ENCODE assay signal across 13 cellular contexts in the genomic region with DNA sequence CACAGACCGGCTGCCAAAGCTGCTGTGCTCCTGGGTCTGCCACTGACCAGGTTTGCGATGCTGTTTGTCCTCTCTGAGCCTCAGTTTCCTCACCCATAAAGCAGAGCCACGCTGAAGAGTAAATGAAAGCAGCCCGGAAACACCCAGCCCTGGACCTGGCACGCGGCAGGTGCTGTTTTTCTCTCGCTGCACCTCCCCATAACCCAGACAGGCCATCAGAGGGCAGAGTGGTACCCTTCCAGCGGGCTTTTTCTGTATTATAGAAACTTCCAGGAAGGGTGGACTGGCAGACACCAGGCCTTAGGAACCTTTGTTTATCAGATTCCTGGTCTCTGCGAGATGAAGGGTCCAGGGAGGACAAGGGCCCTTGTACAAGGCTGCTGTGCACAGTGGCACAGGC. TPM values are rescaled to one million over a fixed set of nuclear protein-coding genes. Genes with fewer than 3 reads are reported as not detected.
A peak's percentile ranks its signal among the peaks of the same experiment; 100 is the strongest.
DNase-seq lines count a peak whose midpoint lies in the region; ATAC-seq and TF ChIP-seq lines count a peak whose summit lies in the region.
"Had no signal": no experiment of that assay in that cellular context is flagged by ENCODE, and none has a peak within 500 bp of the region (broad histone marks: within the 10 kb centered on the region; RNA-seq: fewer than 3 reads in every experiment).

No MANE protein-coding gene starts in this region.

- ATAC-seq in body of pancreas (peak; percentile 35), GM19023 (IDR thresholded peaks at IDR 0.05; ENCODE audit: unreplicated experiment) (no peak), HG02870 (IDR thresholded peaks at IDR 0.05; ENCODE audit: unreplicated experiment) (no peak)

- no peak overlapping the region for H2BK12ac ChIP-seq in neuronal stem cell (ENCODE audit: low read length)

- H3F3A ChIP-seq in Loucy (ENCODE audit: low read depth), result no peaks in the 10 kb centered on the region

- H3K4me2 ChIP-seq in Loucy (ENCODE audit: low read depth, low read length, poor library complexity, severe bottlenecking), result no peak overlapping the region
- H3K4me2 ChIP-seq in neuronal stem cell (ENCODE audit: insufficient read depth, low read length, poor library complexity, severe bottlenecking), result no peak overlapping the region

- no peaks in the 10 kb centered on the region for H4K20me1 ChIP-seq in Loucy (ENCODE audit: insufficient read depth, low read length, poor library complexity, severe bottlenecking)

- no peak overlapping the region for H3K23ac ChIP-seq in neuronal stem cell (ENCODE audit: low read depth, low read length, poor library complexity)

- no peak overlapping the region for H3K4me3 ChIP-seq in Loucy (ENCODE audit: low read length, poor library complexity, severe bottlenecking)
- no peak overlapping the region for H3K4me3 ChIP-seq in body of pancreas
- no peak overlapping the region for H3K4me3 ChIP-seq in neuronal stem cell (ENCODE audit: low read length in 2 of 2)
- H3K4me3 ChIP-seq: tibial artery had no signal

- no peak for TF ChIP-seq POLR2A in body of pancreas (IDR thresholded peaks at IDR 0.05)

- no peak overlapping the region for H4K91ac ChIP-seq in neuronal stem cell (ENCODE audit: low read depth, low read length, poor library complexity)

- H3K9me2 ChIP-seq in Loucy (replicated peaks; ENCODE audit: low read depth, low read length), result no peaks in the 10 kb centered on the region

- H3K79me2 ChIP-seq in Loucy (ENCODE audit: insufficient read depth, low read length), result no peaks in the 10 kb centered on the region

- peak; percentile 47 for TF ChIP-seq CTCF in Loucy (conservative IDR thresholded peaks at IDR 0.05; ENCODE audit: low read length)
- TF ChIP-seq CTCF in body of pancreas (IDR thresholded peaks at IDR 0.05), result peak in 6 of 7 experiments; percentile 13 to 36 (median 30)

- no peak overlapping the region for H2BK15ac ChIP-seq in neuronal stem cell (ENCODE audit: low read length)

- 11 to 12% methylated on average over 8 to 9 of the region's 9 CpGs for WGBS in body of pancreas, 2 donors
- no CpG with 5 or more reads among the region's 9 CpGs for WGBS in neuronal stem cell (ENCODE audit: extremely low coverage in 2 of 2, insufficient read length in 2 of 2, insufficient replicate concordance in 1 of 2), 2 donors

- peaks cover 11% of the 10 kb centered on the region for H3K4me1 ChIP-seq in Loucy (ENCODE audit: insufficient read depth, low read length, poor library complexity, severe bottlenecking)
- no peaks in the 10 kb centered on the region for H3K4me1 ChIP-seq in body of pancreas
- H3K4me1 ChIP-seq in neuronal stem cell (ENCODE audit: control insufficient read depth in 2 of 2, insufficient read depth in 1 of 2, low read depth in 1 of 2, low read length in 2 of 2), result peaks cover 0 to 12% of the 10 kb centered on the region in 2 donors
- H3K4me1 ChIP-seq: tibial artery had no signal

- no peaks in the 10 kb centered on the region for H3K36me3 ChIP-seq in Loucy (ENCODE audit: insufficient read depth, low read length)
- H3K36me3 ChIP-seq in body of pancreas (replicated peaks in 1 of 2; ENCODE audit: insufficient read depth in 1 of 2, low read depth in 2 of 2), result no peaks in the 10 kb centered on the region
- no peaks in the 10 kb centered on the region for H3K36me3 ChIP-seq in neuronal stem cell (replicated peaks in 1 of 2; ENCODE audit: control insufficient read depth in 2 of 2, insufficient read depth in 2 of 2, low read length in 2 of 2)
- H3K36me3 ChIP-seq: neutrophil, tibial artery had no signal

- H2AFZ ChIP-seq in Loucy (ENCODE audit: low read length) (no peak overlapping the region), neuronal stem cell (ENCODE audit: low read length) (no peak overlapping the region)

- H3K79me1 ChIP-seq in neuronal stem cell (ENCODE audit: low read depth, low read length), result no peaks in the 10 kb centered on the region

- H3K9ac ChIP-seq in Loucy (ENCODE audit: low read depth, low read length, poor library complexity, severe bottlenecking), result no peak overlapping the region
- no peak overlapping the region for H3K9ac ChIP-seq in neuronal stem cell (ENCODE audit: low read depth, low read length, poor library complexity)

- H3K14ac ChIP-seq in neuronal stem cell (ENCODE audit: low read length), result no peak overlapping the region

- H3K27ac ChIP-seq in body of pancreas, result no peak overlapping the region
- no peak overlapping the region for H3K27ac ChIP-seq in neuronal stem cell (replicated peaks; ENCODE audit: low read length)
- H3K27ac ChIP-seq: neutrophil, tibial artery had no signal

- no peak overlapping the region for H2AK5ac ChIP-seq in neuronal stem cell (ENCODE audit: low read depth, low read length)

- H2BK5ac ChIP-seq in neuronal stem cell (ENCODE audit: low read length), result peak overlapping the region; percentile 42

- H3K9me3 ChIP-seq in Loucy (ENCODE audit: insufficient read depth, low read depth, low read length) (no peaks in the 10 kb centered on the region), body of pancreas (no peaks in the 10 kb centered on the region), neuronal stem cell (replicated peaks in 1 of 2; ENCODE audit: control insufficient read depth in 2 of 2, insufficient read depth in 1 of 2, low read depth in 1 of 2, low read length in 2 of 2) (no peaks in the 10 kb centered on the region)
- H3K9me3 ChIP-seq: neutrophil, tibial artery had no signal

- no peak overlapping the region for H3K18ac ChIP-seq in neuronal stem cell (ENCODE audit: low read length)

- H2BK120ac ChIP-seq in neuronal stem cell (ENCODE audit: low read depth, low read length), result no peak overlapping the region

- DNase-seq in NCI-H1092 treated with DMSO at 0.1 percent for 48 hours (lab: John Stamatoyannopoulos, UW) (peak; percentile 24), NCI-H1092 (lab: John Stamatoyannopoulos, UW) (no peak), body of pancreas (peak; percentile 21 to 49 (median 36)), neuronal stem cell (ENCODE audit: low spot score) (no peak), AG08396 (ENCODE audit: low spot score) (no peak)
- DNase-seq: ACHN; activated effector memory CD4-positive, alpha-beta T cell treated with anti-CD3 and anti-CD28 coated beads, Interleukin-2, amount 50 U/mL, for 16 hours; tibial artery had no signal

- H3K27me3 ChIP-seq in Loucy (ENCODE audit: insufficient read depth, low read length, poor library complexity, severe bottlenecking) (no peaks in the 10 kb centered on the region), body of pancreas (peaks cover 0 to 3% of the 10 kb centered on the region in 2 donors), neuronal stem cell (ENCODE audit: control insufficient read depth in 3 of 3, insufficient read depth in 3 of 3, low read depth in 1 of 3, low read length in 3 of 3) (peaks cover 0 to 41% (median 7%) of the 10 kb centered on the region in 3 experiments)

- intact Hi-C loops in body of pancreas (cut with DNase I), result no loop called here

- H4K8ac ChIP-seq in neuronal stem cell (ENCODE audit: low read depth, low read length), result no peak overlapping the region

- H3K4ac ChIP-seq in neuronal stem cell (ENCODE audit: low read length), result no peak overlapping the region

RNA-seq across cellular contexts. Expression of a gene that starts 17.9 kb away (rescaled TPM):
- not detected for total RNA-seq in body of pancreas
- polyA plus RNA-seq in neuronal stem cell (2013, experiment 1 of 2), result 0.20 TPM
- polyA plus RNA-seq in neuronal stem cell (2013, experiment 2 of 2), result 0.15 TPM
- polyA plus RNA-seq: IgD-negative memory B cell had no signal

RNA-seq across cellular contexts. Expression of a gene that starts 46.6 kb away (rescaled TPM):
- 10 to 100 TPM; 13.0 to 26.7 TPM for total RNA-seq in body of pancreas
- polyA plus RNA-seq in neuronal stem cell (2013, experiment 1 of 2), result 13.6 TPM
- 13.3 TPM for polyA plus RNA-seq in neuronal stem cell (2013, experiment 2 of 2)

RNA-seq across cellular contexts. Expression of a gene that starts 53.4 kb away (rescaled TPM):
- not detected for total RNA-seq in body of pancreas
- polyA plus RNA-seq in neuronal stem cell (2013, experiment 1 of 2), result 0.06 TPM
- 0.06 TPM for polyA plus RNA-seq in neuronal stem cell (2013, experiment 2 of 2)
- polyA plus RNA-seq: IgD-negative memory B cell had no signal

Comparison
In these comparisons a context has a peak if more than half of its experiments do, and no peak if none do; other contexts are left out.
1. DNase-seq: peak in NCI-H1092 treated with DMSO at 0.1 percent for 48 hours (single experiment) and body of pancreas (4 of 4); none in NCI-H1092 (single experiment), neuronal stem cell (single experiment) and AG08396 (single experiment).